ENCODE assay signal across 11 cellular contexts in the genomic region with DNA sequence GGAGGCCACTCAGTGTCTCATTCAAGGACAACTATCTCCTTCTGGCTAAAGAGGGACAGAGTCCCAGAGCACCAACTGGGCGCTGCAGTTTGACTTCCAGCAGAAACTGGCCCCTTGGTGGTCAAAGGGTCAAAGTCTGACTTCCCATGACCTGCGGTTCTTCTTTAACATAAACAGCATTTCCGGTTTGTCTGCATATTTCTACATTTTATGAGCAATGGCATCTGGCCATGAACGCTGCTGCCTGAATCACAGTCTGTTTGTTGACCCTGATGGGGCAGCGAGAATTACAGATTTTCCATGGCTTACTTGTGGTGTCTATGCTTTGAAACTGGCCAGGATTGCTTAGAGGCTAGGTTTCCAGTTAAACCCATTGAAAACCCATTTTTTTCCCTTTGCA. TPM values are rescaled to one million over a fixed set of nuclear protein-coding genes. Genes with fewer than 3 reads are reported as not detected.
DNase-seq lines count a peak whose midpoint lies in the region; ATAC-seq and TF ChIP-seq lines count a peak whose summit lies in the region.
"Had no signal": no experiment of that assay in that cellular context is flagged by ENCODE, and none has a peak within 500 bp of the region (broad histone marks: within the 10 kb centered on the region; RNA-seq: fewer than 3 reads in every experiment).

No MANE protein-coding gene starts in this region.

- H3K27ac Mint-ChIP-seq in natural killer cell: no peak overlapping the region

- H3K4me1 Mint-ChIP-seq in natural killer cell: peaks cover 8 to 16% of the 10 kb centered on the region in 2 donors

- no peaks in the 10 kb centered on the region for H3K36me3 Mint-ChIP-seq in natural killer cell

- intact Hi-C loops in left lung (cut with DNase I): no loop called here
- intact Hi-C loops in natural killer cell (cut with micrococcal nuclease): no loop called here

- no peaks in the 10 kb centered on the region for H3K9me3 Mint-ChIP-seq in natural killer cell

- peaks cover 7 to 13% of the 10 kb centered on the region in 2 donors for H3K27me3 Mint-ChIP-seq in natural killer cell (ENCODE audit: low read depth in 2 of 2)

- H3K4me3 ChIP-seq in astrocyte of the spinal cord (ENCODE audit: low read depth, low read length) (no peak overlapping the region), left lung (peak overlapping the region; percentile 5 to 24), WERI-Rb-1 (ENCODE audit: low read depth, low read length) (no peak overlapping the region)

- in situ Hi-C loops in astrocyte of the spinal cord (cut with HindIII; ENCODE audit: low sequenced_read_pairs): no loop called here

- peak; percentile 2 for ATAC-seq in left lung
- no peak for ATAC-seq in natural killer cell

- H3K27me3 ChIP-seq in left lung: no peaks in the 10 kb centered on the region
- no peaks in the 10 kb centered on the region for H3K27me3 ChIP-seq in WERI-Rb-1 (ENCODE audit: insufficient read depth, low read depth, severe bottlenecking)
- H3K27me3 ChIP-seq: BLaER1 treated with 17β-estradiol and CSF1 and Interleukin-3, amounts not matched to agents 10 nM and 100 nM had no signal

- H3K27ac ChIP-seq in 22Rv1 (peak overlapping the region; percentile 83), left lung (peak overlapping the region in 1 of 2 donors; percentile 19), WERI-Rb-1 (no peak overlapping the region), caudate nucleus (ENCODE audit: low read depth, low read length) (no peak overlapping the region)

- H3K9me3 ChIP-seq in left lung (no peaks in the 10 kb centered on the region), WERI-Rb-1 (ENCODE audit: severe bottlenecking) (no peaks in the 10 kb centered on the region)
- H3K9me3 ChIP-seq: BLaER1 treated with 17β-estradiol and CSF1 and Interleukin-3, amounts not matched to agents 10 nM and 100 nM had no signal

- H3K4me3 Mint-ChIP-seq in natural killer cell: no peak overlapping the region

- DNase-seq in HT1080 (ENCODE audit: low read depth) (peak; percentile 76), astrocyte of the spinal cord (ENCODE audit: low read depth, low spot score) (peak; percentile 76), left lung (peak in 1 of 2 donors; percentile 39), NCI-H226 (no peak), WERI-Rb-1 (no peak), caudate nucleus (lab: John Stamatoyannopoulos, UW) (no peak), natural killer cell (no peak)
- DNase-seq: kidney glomerular epithelial cell, NCI-H187 treated with DMSO at 0.1 percent for 48 hours had no signal

- TF ChIP-seq CTCF in 22Rv1 (IDR thresholded peaks at IDR 0.05): no peak
- TF ChIP-seq CTCF in astrocyte of the spinal cord (IDR thresholded peaks at IDR 0.05; ENCODE audit: low read depth, low read length): no peak
- no peak for TF ChIP-seq CTCF in left lung (IDR thresholded peaks at IDR 0.05)
- no peak for TF ChIP-seq CTCF in WERI-Rb-1 (IDR thresholded peaks at IDR 0.05; ENCODE audit: low read depth, low read length)
- no peak for TF ChIP-seq CTCF in natural killer cell (IDR thresholded peaks at IDR 0.05)

- H3K4me1 ChIP-seq in left lung: peaks cover 16 to 31% of the 10 kb centered on the region in 2 donors

- H3K36me3 ChIP-seq in left lung (no peaks in the 10 kb centered on the region), WERI-Rb-1 (no peaks in the 10 kb centered on the region)

RNA-seq across cellular contexts. Expression of a gene that starts 1.3 kb away (rescaled TPM):
- 0.23 and 0.53 TPM in 2 replicates for total RNA-seq in HT1080 (2014; rRNA removed; shearing (Covaris generic))
- 0.05 TPM in 2 replicates for polyA plus RNA-seq in HT1080 (2015; cell fraction: cytosol; rRNA removed)
- polyA plus RNA-seq in HT1080 (2015; cell fraction: nucleus; rRNA removed): 0.02 and 0.07 TPM in 2 replicates
- 10 to 100 TPM; 11.5 to 20.5 TPM for total RNA-seq in left lung
- not detected for total RNA-seq in natural killer cell

Comparison
In these comparisons a context has a peak if more than half of its experiments do, and no peak if none do; other contexts are left out.
1. DNase-seq: peak in HT1080 (single experiment) and astrocyte of the spinal cord (single experiment); none in NCI-H226 (single experiment), WERI-Rb-1 (single experiment), caudate nucleus (0 of 61) and natural killer cell (single experiment).
2. H3K4me3 ChIP-seq: peak in left lung (2 of 2); none in astrocyte of the spinal cord (single experiment) and WERI-Rb-1 (single experiment).